22 cellular contexts compared by ENCODE assay signal in genomic region chr20:3814928-3815495, GRCh38. TPM values are rescaled to one million over a fixed set of nuclear protein-coding genes. Genes with fewer than 3 reads are reported as not detected.
DNase-seq lines count a peak whose midpoint lies in the region; ATAC-seq and TF ChIP-seq lines count a peak whose summit lies in the region.
"Had no signal": no experiment of that assay in that cellular context is flagged by ENCODE, and none has a peak within 500 bp of the region (broad histone marks: within the 10 kb centered on the region; RNA-seq: fewer than 3 reads in every experiment).

No MANE protein-coding gene starts in this region.

- CTCF ChIA-PET in activated CD4-positive, alpha-beta T cell treated with anti-CD3 and anti-CD28 coated beads, Interleukin-2, amount 10 ng/mL, durations not matched to agents 7 days and 5 days (lab: Charles Lee), result interaction anchor here (0.6 to 11.7 kb wide), 5 partner anchors 13 to 28 kb away, joined by 3 to 94 read pairs (median 6); partner anchors contain the start of genes CDC25B and CENPB
- CTCF ChIA-PET in activated CD4-positive, alpha-beta T cell treated with anti-CD3 and anti-CD28 coated beads for 36 hours (lab: Charles Lee), result interaction anchor here (1.5 kb wide), 1 partner anchor 15 kb away, joined by 4 read pairs; no protein-coding TSS in a partner anchor
- CTCF ChIA-PET in CD8-positive, alpha-beta T cell (lab: Charles Lee), result interaction anchor here (0.9 to 12.5 kb wide), 5 partner anchors 15 to 270 kb away, joined by 3 to 195 read pairs (median 22); partner anchors contain the start of genes CDC25B, CENPB and SPEF1

- no peaks in the 10 kb centered on the region for H3K27me3 ChIP-seq in CD8-positive, alpha-beta T cell (ENCODE audit: insufficient read depth, low read length)
- H3K27me3 ChIP-seq: BE2C, breast epithelium, tibial artery had no signal

- H3K27ac ChIP-seq in CD8-positive, alpha-beta T cell (ENCODE audit: low read depth, low read length), result no peak overlapping the region
- H3K27ac ChIP-seq: breast epithelium, coronary artery, GM23248, lower lobe of right lung, PC-9, tibial artery had no signal

- no peak overlapping the region for H3K4me3 ChIP-seq in CD8-positive, alpha-beta T cell (ENCODE audit: low read depth, low read length)
- H3K4me3 ChIP-seq: breast epithelium, coronary artery, GM23248, lower lobe of right lung, PC-9, tibial artery had no signal

- no peak for TF ChIP-seq CTCF in CD8-positive, alpha-beta T cell (IDR thresholded peaks at IDR 0.05)

- peaks cover 89% of the 10 kb centered on the region for H3K4me1 ChIP-seq in CD8-positive, alpha-beta T cell (ENCODE audit: insufficient read depth, low read length)

- no peaks in the 10 kb centered on the region for H3K36me3 ChIP-seq in CD8-positive, alpha-beta T cell (ENCODE audit: insufficient read depth, low read length)
- H3K36me3 ChIP-seq: BE2C, breast epithelium, lower lobe of right lung, tibial artery had no signal

- H3K4me1 Mint-ChIP-seq in activated CD4-positive, alpha-beta T cell treated with anti-CD3 and anti-CD28 coated beads, Interleukin-2, amount 10 ng/mL, durations not matched to agents 7 days and 5 days, result peaks cover 89% of the 10 kb centered on the region
- H3K4me1 Mint-ChIP-seq in activated CD4-positive, alpha-beta T cell treated with anti-CD3 and anti-CD28 coated beads for 36 hours, result peaks cover 70% of the 10 kb centered on the region
- peaks cover 79% of the 10 kb centered on the region for H3K4me1 Mint-ChIP-seq in CD8-positive, alpha-beta T cell (ENCODE audit: low read depth)
- H3K4me1 Mint-ChIP-seq in activated T-helper 1 cell treated with anti-CD3 and anti-CD28 coated beads, Interleukin-12 subunit alpha, Interleukin-12 subunit beta, Interleukin-2, Interleukin-4 antibody, amounts not matched to agents 30 ng/mL and 10 ng/mL and 1 ng/mL, durations not matched to agents 14 hours and 24 hours and 36 hours (ENCODE audit: low read depth), result peaks cover 76% of the 10 kb centered on the region
- peaks cover 52 to 57% of the 10 kb centered on the region in 2 donors for H3K4me1 Mint-ChIP-seq in natural killer cell treated with Interleukin-12 subunit alpha and Interleukin-12 subunit beta and Interleukin-15 and Interleukin-18, amount 100 ng/mL, for 72 hours (ENCODE audit: low read depth in 2 of 2)

- intact Hi-C loops in activated CD4-positive, alpha-beta T cell treated with anti-CD3 and anti-CD28 coated beads for 36 hours (cut with DNase I, micrococcal nuclease), result loop anchor here in 1 of 2 experiments (10.0 kb wide), 1 partner anchor 340 kb away; the partner anchor contains the start of gene ATRN
- intact Hi-C loops in CD8-positive, alpha-beta T cell (cut with DNase I, micrococcal nuclease), result no loop called here
- intact Hi-C loops in activated T-helper 1 cell treated with anti-CD3 and anti-CD28 coated beads, Interleukin-12 subunit alpha, Interleukin-12 subunit beta, Interleukin-2, Interleukin-4 antibody, amounts not matched to agents 30 ng/mL and 10 ng/mL and 1 ng/mL, durations not matched to agents 14 hours and 24 hours and 36 hours (cut with micrococcal nuclease), result loop anchor here (10.0 kb wide), 2 partner anchors 340 to 1290 kb away; partner anchors contain the start of gene ATRN
- intact Hi-C loops in cardiac septum (cut with DNase I), result no loop called here

- H3K27ac Mint-ChIP-seq in activated CD4-positive, alpha-beta T cell treated with anti-CD3 and anti-CD28 coated beads, Interleukin-2, amount 10 ng/mL, durations not matched to agents 7 days and 5 days, result peak overlapping the region; percentile 95
- H3K27ac Mint-ChIP-seq in activated CD4-positive, alpha-beta T cell treated with anti-CD3 and anti-CD28 coated beads for 36 hours, result no peak overlapping the region
- peak overlapping the region; percentile 92 for H3K27ac Mint-ChIP-seq in CD8-positive, alpha-beta T cell
- no peak overlapping the region for H3K27ac Mint-ChIP-seq in activated T-helper 1 cell treated with anti-CD3 and anti-CD28 coated beads, Interleukin-12 subunit alpha, Interleukin-12 subunit beta, Interleukin-2, Interleukin-4 antibody, amounts not matched to agents 30 ng/mL and 10 ng/mL and 1 ng/mL, durations not matched to agents 14 hours and 24 hours and 36 hours
- H3K27ac Mint-ChIP-seq in natural killer cell treated with Interleukin-12 subunit alpha and Interleukin-12 subunit beta and Interleukin-15 and Interleukin-18, amount 100 ng/mL, for 72 hours, result peak overlapping the region; percentile 38 to 82
- H3K27ac Mint-ChIP-seq: stimulated activated naive CD8-positive, alpha-beta T cell treated with anti-CD3 and anti-CD28 coated beads, Interleukin-15, amount 100 ng/mL, for 72 hours had no signal

- no peak for DNase-seq in activated CD4-positive, alpha-beta T cell treated with anti-CD3 and anti-CD28 coated beads, Interleukin-2, amount 10 ng/mL, durations not matched to agents 7 days and 5 days
- no peak for DNase-seq in activated CD4-positive, alpha-beta T cell treated with anti-CD3 and anti-CD28 coated beads for 36 hours
- DNase-seq in CD8-positive, alpha-beta T cell, result no peak
- DNase-seq in activated T-helper 1 cell treated with anti-CD3 and anti-CD28 coated beads, Interleukin-12 subunit alpha, Interleukin-12 subunit beta, Interleukin-2, Interleukin-4 antibody, amounts not matched to agents 30 ng/mL and 10 ng/mL and 1 ng/mL, durations not matched to agents 14 hours and 24 hours and 36 hours (ENCODE audit: low spot score), result no peak
- no peak for DNase-seq in natural killer cell treated with Interleukin-12 subunit alpha and Interleukin-12 subunit beta and Interleukin-15 and Interleukin-18, amount 100 ng/mL, for 72 hours (ENCODE audit: low spot score)
- no peak for DNase-seq in NCI-H2196 treated with DMSO at 0.1 percent for 48 hours (lab: John Stamatoyannopoulos, UW; ENCODE audit: unreplicated experiment)
- DNase-seq in cardiac septum (ENCODE audit: low spot score), result no peak
- DNase-seq: amniotic stem cell; BE2C; GM23248; lower lobe of right lung; NCI-H2107; NCI-H510A; PC-9; SHP77 treated with DMSO at 0.1 percent for 48 hours; small intestine; stimulated activated naive CD8-positive, alpha-beta T cell treated with anti-CD3 and anti-CD28 coated beads, Interleukin-15, amount 100 ng/mL, for 72 hours; tibial artery had no signal

- no peaks in the 10 kb centered on the region for H3K9me3 Mint-ChIP-seq in activated CD4-positive, alpha-beta T cell treated with anti-CD3 and anti-CD28 coated beads, Interleukin-2, amount 10 ng/mL, durations not matched to agents 7 days and 5 days
- H3K9me3 Mint-ChIP-seq in activated CD4-positive, alpha-beta T cell treated with anti-CD3 and anti-CD28 coated beads for 36 hours (ENCODE audit: low read depth), result no peaks in the 10 kb centered on the region
- no peaks in the 10 kb centered on the region for H3K9me3 Mint-ChIP-seq in CD8-positive, alpha-beta T cell
- H3K9me3 Mint-ChIP-seq in activated T-helper 1 cell treated with anti-CD3 and anti-CD28 coated beads, Interleukin-12 subunit alpha, Interleukin-12 subunit beta, Interleukin-2, Interleukin-4 antibody, amounts not matched to agents 30 ng/mL and 10 ng/mL and 1 ng/mL, durations not matched to agents 14 hours and 24 hours and 36 hours, result no peaks in the 10 kb centered on the region
- no peaks in the 10 kb centered on the region for H3K9me3 Mint-ChIP-seq in natural killer cell treated with Interleukin-12 subunit alpha and Interleukin-12 subunit beta and Interleukin-15 and Interleukin-18, amount 100 ng/mL, for 72 hours
- H3K9me3 Mint-ChIP-seq: stimulated activated naive CD8-positive, alpha-beta T cell treated with anti-CD3 and anti-CD28 coated beads, Interleukin-15, amount 100 ng/mL, for 72 hours had no signal

- ATAC-seq in activated CD4-positive, alpha-beta T cell treated with anti-CD3 and anti-CD28 coated beads for 36 hours, result no peak
- ATAC-seq in CD8-positive, alpha-beta T cell, result no peak
- ATAC-seq in natural killer cell treated with Interleukin-12 subunit alpha and Interleukin-12 subunit beta and Interleukin-15 and Interleukin-18, amount 100 ng/mL, for 72 hours, result no peak
- no peak for ATAC-seq in HG03460 (IDR thresholded peaks at IDR 0.05; ENCODE audit: unreplicated experiment)
- ATAC-seq: lower lobe of right lung; stimulated activated naive CD8-positive, alpha-beta T cell treated with anti-CD3 and anti-CD28 coated beads, Interleukin-15, amount 100 ng/mL, for 72 hours had no signal

- no peaks in the 10 kb centered on the region for H3K9me3 ChIP-seq in CD8-positive, alpha-beta T cell (ENCODE audit: low read length)
- H3K9me3 ChIP-seq: BE2C, breast epithelium, lower lobe of right lung, tibial artery had no signal

- H3K27me3 Mint-ChIP-seq in activated CD4-positive, alpha-beta T cell treated with anti-CD3 and anti-CD28 coated beads, Interleukin-2, amount 10 ng/mL, durations not matched to agents 7 days and 5 days, result no peaks in the 10 kb centered on the region
- no peaks in the 10 kb centered on the region for H3K27me3 Mint-ChIP-seq in activated CD4-positive, alpha-beta T cell treated with anti-CD3 and anti-CD28 coated beads for 36 hours
- no peaks in the 10 kb centered on the region for H3K27me3 Mint-ChIP-seq in CD8-positive, alpha-beta T cell (ENCODE audit: low read depth)
- no peaks in the 10 kb centered on the region for H3K27me3 Mint-ChIP-seq in activated T-helper 1 cell treated with anti-CD3 and anti-CD28 coated beads, Interleukin-12 subunit alpha, Interleukin-12 subunit beta, Interleukin-2, Interleukin-4 antibody, amounts not matched to agents 30 ng/mL and 10 ng/mL and 1 ng/mL, durations not matched to agents 14 hours and 24 hours and 36 hours (ENCODE audit: insufficient read depth)
- no peaks in the 10 kb centered on the region for H3K27me3 Mint-ChIP-seq in natural killer cell treated with Interleukin-12 subunit alpha and Interleukin-12 subunit beta and Interleukin-15 and Interleukin-18, amount 100 ng/mL, for 72 hours
- H3K27me3 Mint-ChIP-seq: stimulated activated naive CD8-positive, alpha-beta T cell treated with anti-CD3 and anti-CD28 coated beads, Interleukin-15, amount 100 ng/mL, for 72 hours had no signal

- H3K36me3 Mint-ChIP-seq in activated CD4-positive, alpha-beta T cell treated with anti-CD3 and anti-CD28 coated beads, Interleukin-2, amount 10 ng/mL, durations not matched to agents 7 days and 5 days (ENCODE audit: low read depth), result peaks cover 14% of the 10 kb centered on the region
- H3K36me3 Mint-ChIP-seq in activated CD4-positive, alpha-beta T cell treated with anti-CD3 and anti-CD28 coated beads for 36 hours (ENCODE audit: low read depth), result no peaks in the 10 kb centered on the region
- peaks cover 3% of the 10 kb centered on the region for H3K36me3 Mint-ChIP-seq in CD8-positive, alpha-beta T cell
- peaks cover 6% of the 10 kb centered on the region for H3K36me3 Mint-ChIP-seq in activated T-helper 1 cell treated with anti-CD3 and anti-CD28 coated beads, Interleukin-12 subunit alpha, Interleukin-12 subunit beta, Interleukin-2, Interleukin-4 antibody, amounts not matched to agents 30 ng/mL and 10 ng/mL and 1 ng/mL, durations not matched to agents 14 hours and 24 hours and 36 hours (ENCODE audit: low read depth)
- H3K36me3 Mint-ChIP-seq in natural killer cell treated with Interleukin-12 subunit alpha and Interleukin-12 subunit beta and Interleukin-15 and Interleukin-18, amount 100 ng/mL, for 72 hours, result no peaks in the 10 kb centered on the region

- POLR2A ChIA-PET in activated CD4-positive, alpha-beta T cell treated with anti-CD3 and anti-CD28 coated beads, Interleukin-2, amount 10 ng/mL, durations not matched to agents 7 days and 5 days (lab: Charles Lee), result no interaction called here
- POLR2A ChIA-PET in activated CD4-positive, alpha-beta T cell treated with anti-CD3 and anti-CD28 coated beads for 36 hours (lab: Charles Lee), result interaction anchor here (0.6 to 1.1 kb wide), 4 partner anchors 10 to 1296 kb away, joined by 4 to 5 read pairs (median 4); no protein-coding TSS in a partner anchor
- POLR2A ChIA-PET in CD8-positive, alpha-beta T cell (lab: Charles Lee), result interaction anchor here (0.7 to 6.6 kb wide), 4 partner anchors 15 to 47 kb away, joined by 3 to 52 read pairs (median 8); partner anchors contain the start of genes ADISSP and CDC25B

- no peak overlapping the region for H3K4me3 Mint-ChIP-seq in activated CD4-positive, alpha-beta T cell treated with anti-CD3 and anti-CD28 coated beads, Interleukin-2, amount 10 ng/mL, durations not matched to agents 7 days and 5 days
- no peak overlapping the region for H3K4me3 Mint-ChIP-seq in activated CD4-positive, alpha-beta T cell treated with anti-CD3 and anti-CD28 coated beads for 36 hours
- no peak overlapping the region for H3K4me3 Mint-ChIP-seq in CD8-positive, alpha-beta T cell
- H3K4me3 Mint-ChIP-seq in activated T-helper 1 cell treated with anti-CD3 and anti-CD28 coated beads, Interleukin-12 subunit alpha, Interleukin-12 subunit beta, Interleukin-2, Interleukin-4 antibody, amounts not matched to agents 30 ng/mL and 10 ng/mL and 1 ng/mL, durations not matched to agents 14 hours and 24 hours and 36 hours, result peak overlapping the region; percentile 33
- H3K4me3 Mint-ChIP-seq in natural killer cell treated with Interleukin-12 subunit alpha and Interleukin-12 subunit beta and Interleukin-15 and Interleukin-18, amount 100 ng/mL, for 72 hours, result peak overlapping the region; percentile 51

RNA-seq across cellular contexts. Expression of gene AP5S1, which starts 5.3 kb away (rescaled TPM):
- total RNA-seq in activated CD4-positive, alpha-beta T cell treated with anti-CD3 and anti-CD28 coated beads, Interleukin-2, amount 10 ng/mL, durations not matched to agents 7 days and 5 days, result 10 to 100 TPM; 16.6 to 18.2 TPM
- total RNA-seq in activated CD4-positive, alpha-beta T cell treated with anti-CD3 and anti-CD28 coated beads for 36 hours, result 10 to 100 TPM in 1 of 2 experiments, 1 to 10 TPM in 1; 9.1 to 11.3 TPM
- 1 to 10 TPM; 5.2 to 6.3 TPM for total RNA-seq in CD8-positive, alpha-beta T cell
- 14.9 and 15.0 TPM in 2 replicates for total RNA-seq in activated T-helper 1 cell treated with anti-CD3 and anti-CD28 coated beads, Interleukin-12 subunit alpha, Interleukin-12 subunit beta, Interleukin-2, Interleukin-4 antibody, amounts not matched to agents 30 ng/mL and 10 ng/mL and 1 ng/mL, durations not matched to agents 14 hours and 24 hours and 36 hours
- 10 to 100 TPM; 13.5 to 19.7 TPM for total RNA-seq in natural killer cell treated with Interleukin-12 subunit alpha and Interleukin-12 subunit beta and Interleukin-15 and Interleukin-18, amount 100 ng/mL, for 72 hours
- 12.5 TPM for total RNA-seq in cardiac septum

RNA-seq across cellular contexts. Expression of gene CDC25B, which starts 18.9 kb away (rescaled TPM):
- 100 to 1,000 TPM; 403 to 429 TPM for total RNA-seq in activated CD4-positive, alpha-beta T cell treated with anti-CD3 and anti-CD28 coated beads, Interleukin-2, amount 10 ng/mL, durations not matched to agents 7 days and 5 days
- 10 to 100 TPM; 79.8 to 96.2 TPM for total RNA-seq in activated CD4-positive, alpha-beta T cell treated with anti-CD3 and anti-CD28 coated beads for 36 hours
- total RNA-seq in CD8-positive, alpha-beta T cell, result 100 to 1,000 TPM; 135 to 140 TPM
- 71.7 and 76.2 TPM in 2 replicates for total RNA-seq in activated T-helper 1 cell treated with anti-CD3 and anti-CD28 coated beads, Interleukin-12 subunit alpha, Interleukin-12 subunit beta, Interleukin-2, Interleukin-4 antibody, amounts not matched to agents 30 ng/mL and 10 ng/mL and 1 ng/mL, durations not matched to agents 14 hours and 24 hours and 36 hours
- total RNA-seq in natural killer cell treated with Interleukin-12 subunit alpha and Interleukin-12 subunit beta and Interleukin-15 and Interleukin-18, amount 100 ng/mL, for 72 hours, result 10 to 100 TPM; 38.9 to 84.1 TPM
- total RNA-seq in cardiac septum, result 9.4 TPM

RNA-seq across cellular contexts. Expression of gene CENPB, which starts 28.5 kb away (rescaled TPM):
- 10 to 100 TPM; 77.8 to 85.6 TPM for total RNA-seq in activated CD4-positive, alpha-beta T cell treated with anti-CD3 and anti-CD28 coated beads, Interleukin-2, amount 10 ng/mL, durations not matched to agents 7 days and 5 days
- 10 to 100 TPM; 46.2 to 48.3 TPM for total RNA-seq in activated CD4-positive, alpha-beta T cell treated with anti-CD3 and anti-CD28 coated beads for 36 hours
- 10 to 100 TPM; 23.2 to 24.1 TPM for total RNA-seq in CD8-positive, alpha-beta T cell
- total RNA-seq in activated T-helper 1 cell treated with anti-CD3 and anti-CD28 coated beads, Interleukin-12 subunit alpha, Interleukin-12 subunit beta, Interleukin-2, Interleukin-4 antibody, amounts not matched to agents 30 ng/mL and 10 ng/mL and 1 ng/mL, durations not matched to agents 14 hours and 24 hours and 36 hours, result 72.3 and 80.2 TPM in 2 replicates
- total RNA-seq in natural killer cell treated with Interleukin-12 subunit alpha and Interleukin-12 subunit beta and Interleukin-15 and Interleukin-18, amount 100 ng/mL, for 72 hours, result 100 to 1,000 TPM in 1 of 2 donors, 10 to 100 TPM in 1; 75.4 to 118 TPM
- 79.8 TPM for total RNA-seq in cardiac septum

RNA-seq across cellular contexts. Expression of gene MAVS, which starts 31.6 kb away (rescaled TPM):
- 10 to 100 TPM; 34.8 to 36.4 TPM for total RNA-seq in activated CD4-positive, alpha-beta T cell treated with anti-CD3 and anti-CD28 coated beads, Interleukin-2, amount 10 ng/mL, durations not matched to agents 7 days and 5 days
- total RNA-seq in activated CD4-positive, alpha-beta T cell treated with anti-CD3 and anti-CD28 coated beads for 36 hours, result 10 to 100 TPM; 23.2 to 25.9 TPM
- total RNA-seq in CD8-positive, alpha-beta T cell, result 10 to 100 TPM in 1 of 2 experiments, 1 to 10 TPM in 1; 10.0 to 10.5 TPM
- 40.8 TPM in 2 replicates for total RNA-seq in activated T-helper 1 cell treated with anti-CD3 and anti-CD28 coated beads, Interleukin-12 subunit alpha, Interleukin-12 subunit beta, Interleukin-2, Interleukin-4 antibody, amounts not matched to agents 30 ng/mL and 10 ng/mL and 1 ng/mL, durations not matched to agents 14 hours and 24 hours and 36 hours
- 10 to 100 TPM; 38.6 to 45.2 TPM for total RNA-seq in natural killer cell treated with Interleukin-12 subunit alpha and Interleukin-12 subunit beta and Interleukin-15 and Interleukin-18, amount 100 ng/mL, for 72 hours
- total RNA-seq in cardiac septum, result 39.5 TPM

RNA-seq across cellular contexts. Expression of gene SPEF1, which starts 33.8 kb away (rescaled TPM):
- total RNA-seq in activated CD4-positive, alpha-beta T cell treated with anti-CD3 and anti-CD28 coated beads, Interleukin-2, amount 10 ng/mL, durations not matched to agents 7 days and 5 days, result under 1 TPM; 0.17 to 0.21 TPM
- total RNA-seq in activated CD4-positive, alpha-beta T cell treated with anti-CD3 and anti-CD28 coated beads for 36 hours, result under 1 TPM in 1 of 2 experiments, not detected in 1; 0.14 TPM
- under 1 TPM in 1 of 2 experiments, not detected in 1; 0.16 TPM for total RNA-seq in CD8-positive, alpha-beta T cell
- 0.12 TPM in 1 of 2 replicates, not detected in the other for total RNA-seq in activated T-helper 1 cell treated with anti-CD3 and anti-CD28 coated beads, Interleukin-12 subunit alpha, Interleukin-12 subunit beta, Interleukin-2, Interleukin-4 antibody, amounts not matched to agents 30 ng/mL and 10 ng/mL and 1 ng/mL, durations not matched to agents 14 hours and 24 hours and 36 hours
- total RNA-seq in natural killer cell treated with Interleukin-12 subunit alpha and Interleukin-12 subunit beta and Interleukin-15 and Interleukin-18, amount 100 ng/mL, for 72 hours, result under 1 TPM; 0.24 to 0.36 TPM
- total RNA-seq in cardiac septum, result not detected
- total RNA-seq: GM23248, kidney epithelial cell had no signal

Comparison
In these comparisons a context has a peak if more than half of its experiments do, and no peak if none do; other contexts are left out.
1. H3K27ac Mint-ChIP-seq: peak in activated CD4-positive, alpha-beta T cell treated with anti-CD3 and anti-CD28 coated beads, Interleukin-2, amount 10 ng/mL, durations not matched to agents 7 days and 5 days (single experiment), CD8-positive, alpha-beta T cell (single experiment) and natural killer cell treated with Interleukin-12 subunit alpha and Interleukin-12 subunit beta and Interleukin-15 and Interleukin-18, amount 100 ng/mL, for 72 hours (2 of 2); none in activated CD4-positive, alpha-beta T cell treated with anti-CD3 and anti-CD28 coated beads for 36 hours (single experiment) and activated T-helper 1 cell treated with anti-CD3 and anti-CD28 coated beads, Interleukin-12 subunit alpha, Interleukin-12 subunit beta, Interleukin-2, Interleukin-4 antibody, amounts not matched to agents 30 ng/mL and 10 ng/mL and 1 ng/mL, durations not matched to agents 14 hours and 24 hours and 36 hours (single experiment).
2. H3K4me3 Mint-ChIP-seq: peak in activated T-helper 1 cell treated with anti-CD3 and anti-CD28 coated beads, Interleukin-12 subunit alpha, Interleukin-12 subunit beta, Interleukin-2, Interleukin-4 antibody, amounts not matched to agents 30 ng/mL and 10 ng/mL and 1 ng/mL, durations not matched to agents 14 hours and 24 hours and 36 hours (single experiment) and natural killer cell treated with Interleukin-12 subunit alpha and Interleukin-12 subunit beta and Interleukin-15 and Interleukin-18, amount 100 ng/mL, for 72 hours (single experiment); none in activated CD4-positive, alpha-beta T cell treated with anti-CD3 and anti-CD28 coated beads, Interleukin-2, amount 10 ng/mL, durations not matched to agents 7 days and 5 days (single experiment), activated CD4-positive, alpha-beta T cell treated with anti-CD3 and anti-CD28 coated beads for 36 hours (single experiment) and CD8-positive, alpha-beta T cell (single experiment).